ENCODE assay signal across 8 cellular contexts in the genomic region with DNA sequence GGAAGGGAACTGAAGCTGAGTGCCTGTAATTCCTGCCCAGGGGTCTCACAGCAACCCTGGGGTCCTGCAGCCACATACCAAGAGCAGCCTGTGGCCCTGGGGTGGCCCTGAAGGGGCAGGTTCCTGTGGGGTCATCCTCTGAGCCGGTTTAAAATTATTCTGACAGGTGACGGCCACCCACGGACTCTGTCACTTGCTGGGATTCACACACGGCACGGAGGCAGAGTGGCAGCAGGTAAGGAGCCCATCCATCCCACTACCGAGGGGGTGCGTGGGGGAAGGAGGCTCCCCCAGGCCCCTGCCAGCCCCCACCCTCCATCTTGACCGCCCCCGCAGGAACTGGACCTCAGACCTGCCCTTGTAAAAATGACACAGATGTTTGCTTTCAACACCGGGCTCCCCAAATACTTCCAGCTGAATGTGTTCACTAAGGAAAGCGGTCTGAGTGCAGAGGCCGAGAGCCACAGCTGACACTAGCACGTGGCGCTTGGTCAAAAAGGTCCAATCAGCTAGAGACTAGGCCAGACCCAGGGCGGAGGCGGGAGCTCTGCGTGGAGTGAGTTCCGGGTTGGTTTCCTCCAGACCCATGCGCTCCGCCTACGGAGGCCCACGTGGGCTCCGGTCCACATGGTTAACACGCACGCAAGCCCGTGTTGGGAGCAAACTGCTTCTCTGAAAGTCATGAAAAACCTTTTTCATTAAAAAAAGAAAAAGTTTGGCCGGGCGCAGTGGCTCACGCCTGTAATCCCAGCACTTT. TPM values are rescaled to one million over a fixed set of nuclear protein-coding genes. Genes with fewer than 3 reads are reported as not detected.
A peak's percentile ranks its signal among the peaks of the same experiment; 100 is the strongest.
DNase-seq lines count a peak whose midpoint lies in the region; TF ChIP-seq lines count a peak whose summit lies in the region.

No MANE protein-coding gene starts in this region.

- DNase-seq in DMS153 (lab: John Stamatoyannopoulos, UW) = peak; percentile 73
- DNase-seq in NCI-H2029 treated with DMSO at 0.1 percent for 48 hours (lab: John Stamatoyannopoulos, UW) = peak; percentile 61
- DNase-seq in activated T-helper 1 cell treated with Interleukin-2 at 50 U/mL for 16 hours (ENCODE audit: low read depth) = peak; percentile 17
- peak; percentile 94 for DNase-seq in right atrium auricular region (ENCODE audit: low spot score)
- peak; percentile 29 to 48 for DNase-seq in stimulated activated CD4-positive, alpha-beta T cell treated with anti-CD3 and anti-CD28 coated beads, Interleukin-12 subunit alpha, Interleukin-12 subunit beta, amount 100 ng/mL, for 24 hours (ENCODE audit: low read depth in 2 of 2)
- DNase-seq in NCI-H82 treated with DMSO at 0.1 percent for 48 hours (lab: John Stamatoyannopoulos, UW; ENCODE audit: unreplicated experiment) = no peak
- no peak for DNase-seq in SW 1271 (lab: John Stamatoyannopoulos, UW)
- no peak for DNase-seq in NCI-H1694 treated with DMSO at 0.1 percent for 48 hours (lab: John Stamatoyannopoulos, UW)

- no peak for TF ChIP-seq CTCF in right atrium auricular region (IDR thresholded peaks at IDR 0.05)

- peaks cover 8% of the 10 kb centered on the region for H3K36me3 ChIP-seq in right atrium auricular region

- no peaks in the 10 kb centered on the region for H3K9me3 ChIP-seq in right atrium auricular region

- H3K27ac ChIP-seq in right atrium auricular region = peak overlapping the region; percentile 60 to 63

- H3K4me1 ChIP-seq in right atrium auricular region = peaks cover 0 to 35% of the 10 kb centered on the region in 2 donors

- no peaks in the 10 kb centered on the region for H3K27me3 ChIP-seq in right atrium auricular region

- peak overlapping the region in 1 of 2 donors; percentile 54 for H3K4me3 ChIP-seq in right atrium auricular region

RNA-seq across cellular contexts. Expression of a gene that starts 10.0 kb away (rescaled TPM):
- 10 to 100 TPM; 11.0 to 22.1 TPM for total RNA-seq in right atrium auricular region

RNA-seq across cellular contexts. Expression of a gene that starts 10.8 kb away (rescaled TPM):
- total RNA-seq in right atrium auricular region = 10 to 100 TPM; 35.7 to 45.4 TPM

RNA-seq across cellular contexts. Expression of a gene that starts 27.5 kb away (rescaled TPM):
- total RNA-seq in right atrium auricular region = under 1 TPM; 0.31 to 0.74 TPM

RNA-seq across cellular contexts. Expression of a gene that starts 27.8 kb away (rescaled TPM):
- total RNA-seq in right atrium auricular region = 10 to 100 TPM; 31.7 to 40.3 TPM

Comparison
In these comparisons a context has a peak if more than half of its experiments do, and no peak if none do; other contexts are left out.
1. DNase-seq: peak in DMS153 (single experiment), NCI-H2029 treated with DMSO at 0.1 percent for 48 hours (single experiment), activated T-helper 1 cell treated with Interleukin-2 at 50 U/mL for 16 hours (single experiment), right atrium auricular region (single experiment) and stimulated activated CD4-positive, alpha-beta T cell treated with anti-CD3 and anti-CD28 coated beads, Interleukin-12 subunit alpha, Interleukin-12 subunit beta, amount 100 ng/mL, for 24 hours (2 of 2); none in NCI-H82 treated with DMSO at 0.1 percent for 48 hours (single experiment), SW 1271 (0 of 2) and NCI-H1694 treated with DMSO at 0.1 percent for 48 hours (single experiment).